In genomic region chr2:98912221-98912851, GRCh38 we compare ENCODE assay signal across 8 cellular contexts. TPM values are rescaled to one million over a fixed set of nuclear protein-coding genes. Genes with fewer than 3 reads are reported as not detected.
DNase-seq lines count a peak whose midpoint lies in the region; ATAC-seq lines count a peak whose summit lies in the region.

No MANE protein-coding gene starts in this region.

- H3K36me3 ChIP-seq in esophagus (ENCODE audit: control insufficient read depth in 2 of 2, insufficient read depth in 2 of 2, low read length in 1 of 2) = no peaks in the 10 kb centered on the region

- H3K27me3 ChIP-seq in esophagus (ENCODE audit: control insufficient read depth in 1 of 2, insufficient read depth in 2 of 2, low read length in 2 of 2) = no peaks in the 10 kb centered on the region

- WGBS in esophagus, 2 donors = 30 to 42% methylated on average over 18 of the region's 18 CpGs

- peak overlapping the region; percentile 88 to 91 for H3K27ac ChIP-seq in esophagus (ENCODE audit: low read depth in 2 of 2, low read length in 1 of 2)

- peaks cover 6 to 51% of the 10 kb centered on the region in 2 donors for H3K4me1 ChIP-seq in esophagus (ENCODE audit: control insufficient read depth in 2 of 2, insufficient read depth in 2 of 2, low read length in 1 of 2)

- no peak for ATAC-seq in HG03039 (IDR thresholded peaks at IDR 0.05; ENCODE audit: unreplicated experiment)

- no peak overlapping the region for H3K4me3 ChIP-seq in esophagus (ENCODE audit: low read depth in 1 of 2, low read length in 2 of 2)

- no peaks in the 10 kb centered on the region for H3K9me3 ChIP-seq in esophagus (ENCODE audit: control insufficient read depth in 2 of 2, insufficient read depth in 1 of 2, low read depth in 1 of 2, low read length in 1 of 2)

- DNase-seq in GM04504 (ENCODE audit: low read depth) (peak; percentile 50), NCI-H748 treated with DMSO at 0.1 percent for 48 hours (lab: John Stamatoyannopoulos, UW) (peak; percentile 57), pulmonary artery endothelial cell (ENCODE audit: low read depth, low spot score) (peak; percentile 76), CD1c-positive myeloid dendritic cell (ENCODE audit: extremely low spot score) (no peak)
- DNase-seq in activated CD4-positive, alpha-beta T cell treated with anti-CD3 and anti-CD28 coated beads, Interleukin-2, amount 50 U/mL, for 4 hours = no peak
- no peak for DNase-seq in central memory CD4-positive, alpha-beta T cell

RNA-seq across cellular contexts. Expression of gene CRACDL, which starts 23.7 kb away (rescaled TPM):
- polyA plus RNA-seq in esophagus = 10 to 100 TPM in 1 of 2 donors, 1 to 10 TPM in 1; 9.1 to 15.8 TPM
- 9.7 and 9.9 TPM in 2 replicates for total RNA-seq in pulmonary artery endothelial cell

Comparison
In these comparisons a context has a peak if more than half of its experiments do, and no peak if none do; other contexts are left out.
1. DNase-seq: peak in GM04504 (single experiment), NCI-H748 treated with DMSO at 0.1 percent for 48 hours (single experiment) and pulmonary artery endothelial cell (single experiment); none in activated CD4-positive, alpha-beta T cell treated with anti-CD3 and anti-CD28 coated beads, Interleukin-2, amount 50 U/mL, for 4 hours (0 of 2), CD1c-positive myeloid dendritic cell (single experiment) and central memory CD4-positive, alpha-beta T cell (single experiment).